In genomic region chr1:69258842-69259241, GRCh38 we compare ENCODE assay signal across 17 cellular contexts.
"Had no signal": no experiment of that assay in that cellular context is flagged by ENCODE, and none has a peak within 500 bp of the region (broad histone marks: within the 10 kb centered on the region; RNA-seq: fewer than 3 reads in every experiment).

No MANE protein-coding gene starts in this region.

- H3K27me3 ChIP-seq: esophagus muscularis mucosa, sigmoid colon, testis, upper lobe of right lung had no signal

- H3K36me3 ChIP-seq: esophagus muscularis mucosa, lower lobe of right lung, sigmoid colon, upper lobe of right lung had no signal

- H3K27ac ChIP-seq: esophagus muscularis mucosa, lower lobe of right lung, sigmoid colon, testis, upper lobe of right lung had no signal

- H3K9me3 ChIP-seq: esophagus muscularis mucosa, lower lobe of right lung, sigmoid colon, testis, upper lobe of right lung had no signal

- ATAC-seq: activated CD4-positive, alpha-beta T cell treated with anti-CD3 and anti-CD28 coated beads for 36 hours; left colon; lower lobe of right lung; natural killer cell; stimulated activated effector memory CD8-positive, alpha-beta T cell treated with anti-CD3 and anti-CD28 coated beads, Interleukin-12 subunit alpha, Interleukin-12 subunit beta, amount 100 ng/mL, for 72 hours; upper lobe of right lung; WTC11 had no signal

- FAIRE-seq: endothelial cell of umbilical vein, islet of Langerhans, TTC549 had no signal

- H3K4me3 ChIP-seq: esophagus muscularis mucosa, lower lobe of right lung, sigmoid colon, testis, upper lobe of right lung had no signal

- H3K4me1 ChIP-seq: lower lobe of right lung, testis, upper lobe of right lung had no signal

- DNase-seq: activated CD4-positive, alpha-beta T cell treated with anti-CD3 and anti-CD28 coated beads for 36 hours; activated CD4-positive, alpha-beta T cell treated with anti-CD3 and anti-CD28 coated beads, Interleukin-2, amount 50 U/mL, for 48 hours; dermis blood vessel endothelial cell; effector memory CD4-positive, alpha-beta T cell; left colon; lower lobe of right lung; natural killer cell; sigmoid colon; stimulated activated CD4-positive, alpha-beta T cell treated with anti-CD3 and anti-CD28 coated beads, Interleukin-4, amount 100 ng/mL, for 24 hours; testis; upper lobe of right lung had no signal
